ENCODE assay signal across 9 cellular contexts in genomic region chr20:2301164-2301622, GRCh38. TPM values are rescaled to one million over a fixed set of nuclear protein-coding genes. Genes with fewer than 3 reads are reported as not detected.
DNase-seq lines count a peak whose midpoint lies in the region; ATAC-seq and TF ChIP-seq lines count a peak whose summit lies in the region.
"Had no signal": no experiment of that assay in that cellular context is flagged by ENCODE, and none has a peak within 500 bp of the region (broad histone marks: within the 10 kb centered on the region; RNA-seq: fewer than 3 reads in every experiment).

No MANE protein-coding gene starts in this region.

- TF ChIP-seq POLR2A in sigmoid colon (IDR thresholded peaks at IDR 0.05): no peak

- no peaks in the 10 kb centered on the region for H3K9me3 ChIP-seq in A673 (ENCODE audit: low read depth, low read length, poor library complexity, severe bottlenecking)
- H3K9me3 ChIP-seq in sigmoid colon: no peaks in the 10 kb centered on the region

- H3K27me3 ChIP-seq in A673 (replicated peaks; ENCODE audit: insufficient read depth, low read depth, low read length, poor library complexity): no peaks in the 10 kb centered on the region
- no peaks in the 10 kb centered on the region for H3K27me3 ChIP-seq in sigmoid colon

- no TSS peak for BruUV-seq in A673 (replicated peaks; lab: Mats Ljungman, UMichigan)

- intact Hi-C loops in A673 (cut with micrococcal nuclease; ENCODE audit: unreplicated experiment): no loop called here
- intact Hi-C loops in sigmoid colon (cut with DNase I): no loop called here

- CTCF ChIA-PET in A673 (lab: Charles Lee) (interaction anchor here (0.6 kb wide), 1 partner anchor 93 kb away, joined by 3 read pairs; no protein-coding TSS in a partner anchor), HEK293T (lab: Yijun Ruan, JAX) (no interaction called here)

- in situ Hi-C loops in KBM-7 (cut with MboI; ENCODE audit: low pct_unique_long_range_greater_than_20kb, low sequenced_read_pairs): no loop called here

- H3K4me1 ChIP-seq in A673 (ENCODE audit: insufficient read depth, low read length, poor library complexity, severe bottlenecking): no peaks in the 10 kb centered on the region
- no peaks in the 10 kb centered on the region for H3K4me1 ChIP-seq in sigmoid colon

- ATAC-seq in GM21360 (IDR thresholded peaks at IDR 0.05; ENCODE audit: unreplicated experiment): peak; percentile 62

- DNase-seq in A673 (ENCODE audit: low spot score): peak; percentile 11
- peak; percentile 94 for DNase-seq in KBM-7
- peak; percentile 16 for DNase-seq in dermis blood vessel endothelial cell
- peak; percentile 77 for DNase-seq in sigmoid colon
- DNase-seq in epidermal melanocyte (ENCODE audit: insufficient read length, low spot score): no peak
- no peak for DNase-seq in HEK293T (ENCODE audit: extremely low spot score)
- DNase-seq in activated CD4-positive, CD25-positive, alpha-beta regulatory T cell (lab: John Stamatoyannopoulos, UW): no peak
- DNase-seq: DND-41 had no signal

- WGBS in sigmoid colon, 2 donors: 47 to 81% methylated on average over 5 of the region's 5 CpGs

- no peaks in the 10 kb centered on the region for H3K36me3 ChIP-seq in A673 (ENCODE audit: insufficient read depth, low read length, poor library complexity, severe bottlenecking)
- H3K36me3 ChIP-seq in sigmoid colon: no peaks in the 10 kb centered on the region

- TF ChIP-seq EP300 in sigmoid colon (IDR thresholded peaks at IDR 0.05): no peak

- POLR2A ChIA-PET in A673 (lab: Charles Lee; ENCODE audit: low non-redundant PET): interaction anchor here (0.7 kb wide), 1 partner anchor 10 kb away, joined by 5 read pairs; no protein-coding TSS in a partner anchor
- POLR2A ChIA-PET in HEK293T (lab: Yijun Ruan, JAX): no interaction called here

- H3K4me3 ChIP-seq in A673 (ENCODE audit: low read depth, low read length, poor library complexity, severe bottlenecking) (no peak overlapping the region), sigmoid colon (no peak overlapping the region)

- H3K27ac ChIP-seq in A673 (ENCODE audit: low read depth, low read length, poor library complexity, severe bottlenecking) (no peak overlapping the region), sigmoid colon (no peak overlapping the region)

- no peak for TF ChIP-seq CTCF in A673 (conservative IDR thresholded peaks at IDR 0.05; ENCODE audit: low read depth, low read length)
- no peak for TF ChIP-seq CTCF in sigmoid colon (IDR thresholded peaks at IDR 0.05)

TF ChIP-seq in HEK293T, 16 proteins besides CTCF, POLR2A, EP300 and RAD21:
- TF ChIP-seq TARDBP (IDR thresholded peaks at IDR 0.05) (no peak), ZNF384 (IDR thresholded peaks at IDR 0.05) (no peak), ARNT (IDR thresholded peaks at IDR 0.05) (no peak), HDGF (IDR thresholded peaks at IDR 0.05; ENCODE audit: borderline replicate concordance) (no peak), SUZ12 (IDR thresholded peaks at IDR 0.05) (no peak), BHLHE40 (IDR thresholded peaks at IDR 0.05; ENCODE audit: borderline replicate concordance) (no peak), FOXK2 (IDR thresholded peaks at IDR 0.05) (no peak), CTBP1 (IDR thresholded peaks at IDR 0.05; ENCODE audit: borderline replicate concordance) (no peak), FOXM1 (IDR thresholded peaks at IDR 0.05; ENCODE audit: borderline replicate concordance) (no peak), SP1 (IDR thresholded peaks at IDR 0.05) (no peak), FOXA1 (IDR thresholded peaks at IDR 0.05) (no peak), NFRKB (IDR thresholded peaks at IDR 0.05) (no peak), PKNOX1 (IDR thresholded peaks at IDR 0.05) (no peak), ELF4 (IDR thresholded peaks at IDR 0.05) (no peak), LEF1 (IDR thresholded peaks at IDR 0.05; ENCODE audit: borderline replicate concordance) (no peak)

RNA-seq across cellular contexts. Expression of gene TGM3, which starts 5.4 kb away (rescaled TPM):
- total RNA-seq in A673 (2021) (0.11 TPM in 1 of 2 replicates, not detected in the other), dermis blood vessel endothelial cell (not detected in 2 replicates), sigmoid colon (not detected)
- 1 to 10 TPM in 1 of 3 donors, under 1 TPM in 2; 0.23 to 3.0 (median 0.42) TPM for polyA plus RNA-seq in sigmoid colon

Comparison
In these comparisons a context has a peak if more than half of its experiments do, and no peak if none do; other contexts are left out.
1. DNase-seq: peak in A673 (single experiment), KBM-7 (single experiment), dermis blood vessel endothelial cell (single experiment) and sigmoid colon (single experiment); none in epidermal melanocyte (single experiment), HEK293T (single experiment) and activated CD4-positive, CD25-positive, alpha-beta regulatory T cell (0 of 4).